ENCODE assay signal across 9 cellular contexts in the genomic region with DNA sequence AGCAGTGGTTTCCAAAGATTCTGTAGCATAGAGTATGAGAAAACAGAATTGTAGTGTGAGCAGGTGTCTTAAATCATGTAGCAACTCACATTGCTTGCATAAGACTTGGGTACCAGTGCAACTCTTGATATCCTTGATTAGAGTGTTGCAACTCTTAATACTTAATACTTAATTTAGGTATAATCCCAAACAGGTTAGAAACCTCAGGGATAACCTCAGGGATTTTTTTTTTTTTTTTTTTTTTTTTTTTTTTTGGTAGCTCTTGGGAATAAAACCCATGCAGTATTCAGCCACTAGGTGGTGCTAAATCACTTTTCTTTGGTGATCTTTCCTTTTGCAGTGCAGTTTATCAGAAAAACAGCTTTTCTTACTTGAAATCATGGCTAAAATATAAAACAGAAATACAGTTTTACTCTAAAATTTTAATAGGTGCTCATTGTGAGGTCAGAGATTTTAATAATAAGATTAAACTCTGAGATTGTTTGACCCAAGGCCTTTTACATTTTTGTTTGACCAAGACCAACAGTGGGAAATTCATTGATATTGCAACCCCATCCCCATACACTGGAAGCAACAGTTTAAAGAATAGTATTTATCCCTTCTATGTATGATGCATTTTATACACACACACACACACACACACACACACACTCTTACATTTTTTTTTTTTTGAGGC. TPM values are rescaled to one million over a fixed set of nuclear protein-coding genes. Genes with fewer than 3 reads are reported as not detected.
DNase-seq lines count a peak whose midpoint lies in the region; ATAC-seq and TF ChIP-seq lines count a peak whose summit lies in the region.
"Had no signal": no experiment of that assay in that cellular context is flagged by ENCODE, and none has a peak within 500 bp of the region (broad histone marks: within the 10 kb centered on the region; RNA-seq: fewer than 3 reads in every experiment).

No MANE protein-coding gene starts in this region.

- H3K79me2 ChIP-seq in PC-3 (ENCODE audit: low read length): no peaks in the 10 kb centered on the region

- H3K9me3 ChIP-seq in PC-3 (ENCODE audit: low read length) (no peaks in the 10 kb centered on the region), lower lobe of right lung (no peaks in the 10 kb centered on the region)

- intact Hi-C loops in PC-3 (cut with micrococcal nuclease) (loop anchor here (1.0 to 10.0 kb wide), 6 partner anchors 116 to 1597 kb away; partner anchors contain the start of gene LIX1), lower lobe of right lung (cut with DNase I) (loop anchor here (10.0 kb wide), 1 partner anchor 122 kb away; the partner anchor contains the start of gene ERAP2)
- intact Hi-C loops in activated CD4-positive, alpha-beta memory T cell treated with anti-CD3 and anti-CD28 coated beads for 36 hours (cut with micrococcal nuclease): loop anchor here (1.0 to 10.0 kb wide), 6 partner anchors 71 to 410 kb away; partner anchors contain the start of gene LNPEP

- DNase-seq in activated CD4-positive, alpha-beta T cell treated with anti-CD3 and anti-CD28 coated beads for 4 hours: peak; percentile 27 to 57
- DNase-seq in activated CD4-positive, alpha-beta T cell treated with anti-CD3 and anti-CD28 coated beads, Interleukin-2, amount 50 U/mL, for 48 hours: no peak
- peak; percentile 13 for DNase-seq in HuH-7 (ENCODE audit: low spot score)
- peak; percentile 87 for DNase-seq in PC-3
- DNase-seq in cerebellum (ENCODE audit: low spot score): peak; percentile 66
- DNase-seq in lower lobe of right lung: no peak
- no peak for DNase-seq in activated CD4-positive, alpha-beta memory T cell treated with anti-CD3 and anti-CD28 coated beads for 36 hours
- DNase-seq in activated CD4-positive, CD25-positive, alpha-beta regulatory T cell treated with anti-CD3 and anti-CD28 coated beads, Interleukin-2, amount 50 U/mL, for 72 hours: no peak

- no peaks in the 10 kb centered on the region for H3K27me3 ChIP-seq in PC-3 (ENCODE audit: low read length)
- H3K27me3 ChIP-seq in lower lobe of right lung (ENCODE audit: low read depth): no peaks in the 10 kb centered on the region

- H3K9me3 Mint-ChIP-seq in activated CD4-positive, alpha-beta memory T cell treated with anti-CD3 and anti-CD28 coated beads for 36 hours: no peaks in the 10 kb centered on the region
- H3K9me3 Mint-ChIP-seq: stimulated activated naive CD8-positive, alpha-beta T cell treated with anti-CD3 and anti-CD28 coated beads, Interleukin-15, Interleukin-2, amounts not matched to agents 100 ng/mL and 50 ng/mL, for 24 hours had no signal

- H3F3A ChIP-seq in PC-3 (ENCODE audit: low read length, unreplicated experiment): no peaks in the 10 kb centered on the region

- ATAC-seq in PC-3 (no peak), lower lobe of right lung (peak; percentile 34 to 39)

- H3K27ac ChIP-seq in PC-3 (ENCODE audit: low read length) (no peak overlapping the region), lower lobe of right lung (no peak overlapping the region)

- H3K4me2 ChIP-seq in PC-3 (ENCODE audit: low read length): no peak overlapping the region

- peaks cover 15% of the 10 kb centered on the region; the same call in 1 of the 2 replicates for H3K36me3 ChIP-seq in PC-3 (ENCODE audit: low read depth, low read length)
- H3K36me3 ChIP-seq in lower lobe of right lung: peaks cover 100% of the 10 kb centered on the region

- no peaks in the 10 kb centered on the region for H3K27me3 Mint-ChIP-seq in activated CD4-positive, alpha-beta memory T cell treated with anti-CD3 and anti-CD28 coated beads for 36 hours
- H3K27me3 Mint-ChIP-seq: stimulated activated naive CD8-positive, alpha-beta T cell treated with anti-CD3 and anti-CD28 coated beads, Interleukin-15, Interleukin-2, amounts not matched to agents 100 ng/mL and 50 ng/mL, for 24 hours had no signal

- H3K4me3 ChIP-seq in PC-3 (ENCODE audit: low read length) (no peak overlapping the region), lower lobe of right lung (no peak overlapping the region)

- no peak overlapping the region for H2AFZ ChIP-seq in PC-3 (ENCODE audit: low read length)

- H3K4me1 Mint-ChIP-seq in activated CD4-positive, alpha-beta memory T cell treated with anti-CD3 and anti-CD28 coated beads for 36 hours (ENCODE audit: low read depth): peaks cover 15% of the 10 kb centered on the region

- CTCF ChIA-PET in PC-3 (lab: Charles Lee): interaction anchor here (0.6 to 1.6 kb wide), 21 partner anchors 12 to 1703 kb away, joined by 3 to 23 read pairs (median 6); partner anchors contain the start of genes ERAP1, LIX1, LNPEP and RIOK2
- CTCF ChIA-PET in activated CD4-positive, alpha-beta memory T cell treated with anti-CD3 and anti-CD28 coated beads for 36 hours (lab: Charles Lee): interaction anchor here (0.6 to 3.8 kb wide), 43 partner anchors 10 to 410 kb away, joined by 3 to 50 read pairs (median 5); partner anchors contain the start of genes ERAP1 and LIX1

- H3K4me1 ChIP-seq in PC-3 (ENCODE audit: insufficient read depth, low read length) (no peaks in the 10 kb centered on the region), lower lobe of right lung (no peaks in the 10 kb centered on the region)

- BruUV-seq in PC-3 (replicated peaks; lab: Mats Ljungman, UMichigan): no TSS peak

- H3K9ac ChIP-seq in PC-3 (ENCODE audit: low read length): no peak overlapping the region

- H3K27ac Mint-ChIP-seq in activated CD4-positive, alpha-beta memory T cell treated with anti-CD3 and anti-CD28 coated beads for 36 hours: no peak overlapping the region

- TF ChIP-seq CTCF in PC-3 (conservative IDR thresholded peaks at IDR 0.05; ENCODE audit: low read depth, low read length) (peak; percentile 91), lower lobe of right lung (IDR thresholded peaks at IDR 0.05) (peak; percentile 75)

- H3K9me2 ChIP-seq in PC-3 (replicated peaks; ENCODE audit: low read length): no peaks in the 10 kb centered on the region

- POLR2A ChIA-PET in PC-3 (lab: Charles Lee; ENCODE audit: unreplicated experiment): interaction anchor here (0.6 kb wide), 1 partner anchor 391 kb away, joined by 5 read pairs; no protein-coding TSS in a partner anchor
- POLR2A ChIA-PET in activated CD4-positive, alpha-beta memory T cell treated with anti-CD3 and anti-CD28 coated beads for 36 hours (lab: Charles Lee): no interaction called here

- peaks cover 36% of the 10 kb centered on the region for H3K36me3 Mint-ChIP-seq in activated CD4-positive, alpha-beta memory T cell treated with anti-CD3 and anti-CD28 coated beads for 36 hours

- H4K20me1 ChIP-seq in PC-3 (ENCODE audit: low read length): no peaks in the 10 kb centered on the region

- H3K4me3 Mint-ChIP-seq in activated CD4-positive, alpha-beta memory T cell treated with anti-CD3 and anti-CD28 coated beads for 36 hours: no peak overlapping the region
- H3K4me3 Mint-ChIP-seq: stimulated activated naive CD8-positive, alpha-beta T cell treated with anti-CD3 and anti-CD28 coated beads, Interleukin-15, Interleukin-2, amounts not matched to agents 100 ng/mL and 50 ng/mL, for 24 hours had no signal

RNA-seq across cellular contexts. Expression of gene ERAP1, which starts 55.3 kb away (rescaled TPM):
- total RNA-seq in PC-3 (2014; rRNA removed) (20.8 and 21.1 TPM in 2 replicates), cerebellum (16.1 TPM), lower lobe of right lung (72.0 TPM)
- total RNA-seq in activated CD4-positive, alpha-beta memory T cell treated with anti-CD3 and anti-CD28 coated beads for 36 hours: 100 to 1,000 TPM in 1 of 2 experiments, 10 to 100 TPM in 1; 90.7 to 105 TPM

Comparison
In these comparisons a context has a peak if more than half of its experiments do, and no peak if none do; other contexts are left out.
1. DNase-seq: peak in activated CD4-positive, alpha-beta T cell treated with anti-CD3 and anti-CD28 coated beads for 4 hours (2 of 2), HuH-7 (single experiment), PC-3 (single experiment) and cerebellum (single experiment); none in activated CD4-positive, alpha-beta T cell treated with anti-CD3 and anti-CD28 coated beads, Interleukin-2, amount 50 U/mL, for 48 hours (0 of 2), lower lobe of right lung (single experiment), activated CD4-positive, alpha-beta memory T cell treated with anti-CD3 and anti-CD28 coated beads for 36 hours (single experiment) and activated CD4-positive, CD25-positive, alpha-beta regulatory T cell treated with anti-CD3 and anti-CD28 coated beads, Interleukin-2, amount 50 U/mL, for 72 hours (single experiment).